ENCODE assay signal across 9 cellular contexts in genomic region chr21:43107794-43108137, GRCh38. TPM values are rescaled to one million over a fixed set of nuclear protein-coding genes. Genes with fewer than 3 reads are reported as not detected.
DNase-seq lines count a peak whose midpoint lies in the region; ATAC-seq lines count a peak whose summit lies in the region.
"Not testable (repeated sequence)": the region's sequence is repeated elsewhere in the genome, so short reads cannot be mapped to it uniquely, and the experiment has no call there.
"Had no signal": no experiment of that assay in that cellular context is flagged by ENCODE, and none has a peak within 500 bp of the region (broad histone marks: within the 10 kb centered on the region; RNA-seq: fewer than 3 reads in every experiment).

No MANE protein-coding gene starts in this region.

- not testable (repeated sequence) for H3K27ac Mint-ChIP-seq in CD4-positive, CD25-positive, alpha-beta regulatory T cell; activated naive CD8-positive, alpha-beta T cell treated with anti-CD3 and anti-CD28 coated beads, Interleukin-2, amount 50 U/mL, for 24 hours; memory B cell; stimulated activated naive B cell treated with anti-CD40 and anti-IgM and Interleukin-4, amounts not matched to agents 10 μg/mL and 1 μg/mL and 100 μg/mL, for 72 hours

- H3K4me1 Mint-ChIP-seq in CD4-positive, CD25-positive, alpha-beta regulatory T cell; activated naive CD8-positive, alpha-beta T cell treated with anti-CD3 and anti-CD28 coated beads, Interleukin-2, amount 50 U/mL, for 24 hours; memory B cell; stimulated activated naive B cell treated with anti-CD40 and anti-IgM and Interleukin-4, amounts not matched to agents 10 μg/mL and 1 μg/mL and 100 μg/mL, for 72 hours: not testable (repeated sequence)

- not testable (repeated sequence) for H3K27ac ChIP-seq in CD4-positive, CD25-positive, alpha-beta regulatory T cell (ENCODE audit: insufficient read depth, low read length, poor library complexity, severe bottlenecking)

- not testable (repeated sequence) for H3K4me3 ChIP-seq in CD4-positive, CD25-positive, alpha-beta regulatory T cell (ENCODE audit: low read depth, low read length)

- not testable (repeated sequence) for DNase-seq in CD4-positive, CD25-positive, alpha-beta regulatory T cell; activated naive CD8-positive, alpha-beta T cell treated with anti-CD3 and anti-CD28 coated beads, Interleukin-2, amount 50 U/mL, for 24 hours; memory B cell (ENCODE audit: low spot score in 2 of 2); stimulated activated naive B cell treated with anti-CD40 and anti-IgM and Interleukin-4, amounts not matched to agents 10 μg/mL and 1 μg/mL and 100 μg/mL, for 72 hours

- not testable (repeated sequence) for H3K36me3 ChIP-seq in CD4-positive, CD25-positive, alpha-beta regulatory T cell (ENCODE audit: control insufficient read depth, insufficient read depth, low read length)

- not testable (repeated sequence) for H3K27me3 Mint-ChIP-seq in CD4-positive, CD25-positive, alpha-beta regulatory T cell; activated naive CD8-positive, alpha-beta T cell treated with anti-CD3 and anti-CD28 coated beads, Interleukin-2, amount 50 U/mL, for 24 hours; memory B cell; stimulated activated naive B cell treated with anti-CD40 and anti-IgM and Interleukin-4, amounts not matched to agents 10 μg/mL and 1 μg/mL and 100 μg/mL, for 72 hours

- not testable (repeated sequence) for H3K4me1 ChIP-seq in CD4-positive, CD25-positive, alpha-beta regulatory T cell (ENCODE audit: control insufficient read depth, insufficient read depth, low read length, poor library complexity, severe bottlenecking)

- H3K4me3 Mint-ChIP-seq in CD4-positive, CD25-positive, alpha-beta regulatory T cell; activated naive CD8-positive, alpha-beta T cell treated with anti-CD3 and anti-CD28 coated beads, Interleukin-2, amount 50 U/mL, for 24 hours; memory B cell; stimulated activated naive B cell treated with anti-CD40 and anti-IgM and Interleukin-4, amounts not matched to agents 10 μg/mL and 1 μg/mL and 100 μg/mL, for 72 hours: not testable (repeated sequence)

- not testable (repeated sequence) for H3K9me3 ChIP-seq in CD4-positive, CD25-positive, alpha-beta regulatory T cell (ENCODE audit: control insufficient read depth in 2 of 2, low read length in 2 of 2)

- H3K36me3 Mint-ChIP-seq in CD4-positive, CD25-positive, alpha-beta regulatory T cell; activated naive CD8-positive, alpha-beta T cell treated with anti-CD3 and anti-CD28 coated beads, Interleukin-2, amount 50 U/mL, for 24 hours (ENCODE audit: low read depth); memory B cell; stimulated activated naive B cell treated with anti-CD40 and anti-IgM and Interleukin-4, amounts not matched to agents 10 μg/mL and 1 μg/mL and 100 μg/mL, for 72 hours: not testable (repeated sequence)

- peak; percentile 15 to 18 for ATAC-seq in CD4-positive, CD25-positive, alpha-beta regulatory T cell (ENCODE audit: low read depth in 2 of 2)
- peak; percentile 27 for ATAC-seq in GM19438 (IDR thresholded peaks at IDR 0.05; ENCODE audit: low read depth, unreplicated experiment)
- ATAC-seq in GM21723 (IDR thresholded peaks at IDR 0.05; ENCODE audit: unreplicated experiment) = peak; percentile 20
- ATAC-seq in HG03342 (IDR thresholded peaks at IDR 0.05; ENCODE audit: unreplicated experiment) = peak; percentile 21
- peak; percentile 10 for ATAC-seq in HG03558 (IDR thresholded peaks at IDR 0.05; ENCODE audit: extremely low read depth, unreplicated experiment)
- ATAC-seq in activated naive CD8-positive, alpha-beta T cell treated with anti-CD3 and anti-CD28 coated beads, Interleukin-2, amount 50 U/mL, for 24 hours = peak; percentile 2
- peak; percentile 15 for ATAC-seq in memory B cell (ENCODE audit: low read depth)
- ATAC-seq in stimulated activated naive B cell treated with anti-CD40 and anti-IgM and Interleukin-4, amounts not matched to agents 10 μg/mL and 1 μg/mL and 100 μg/mL, for 72 hours (replicated peaks) = peak; percentile 22 to 24

- H3K9me3 Mint-ChIP-seq in CD4-positive, CD25-positive, alpha-beta regulatory T cell; activated naive CD8-positive, alpha-beta T cell treated with anti-CD3 and anti-CD28 coated beads, Interleukin-2, amount 50 U/mL, for 24 hours; memory B cell; stimulated activated naive B cell treated with anti-CD40 and anti-IgM and Interleukin-4, amounts not matched to agents 10 μg/mL and 1 μg/mL and 100 μg/mL, for 72 hours: not testable (repeated sequence)

- H3K27me3 ChIP-seq in CD4-positive, CD25-positive, alpha-beta regulatory T cell (ENCODE audit: control insufficient read depth, insufficient read depth, low read length) = not testable (repeated sequence)

RNA-seq across cellular contexts. Expression of gene U2AF1, which starts 0.4 kb away (rescaled TPM):
- 106 TPM for total RNA-seq in CD4-positive, CD25-positive, alpha-beta regulatory T cell
- polyA plus RNA-seq in CD4-positive, CD25-positive, alpha-beta regulatory T cell = 10 to 100 TPM; 45.8 to 96.4 (median 69.9) TPM

RNA-seq across cellular contexts. Expression of gene CBS, which starts 32.1 kb away (rescaled TPM):
- not detected for total RNA-seq in CD4-positive, CD25-positive, alpha-beta regulatory T cell
- under 1 TPM in 1 of 4 donors, not detected in 3; 0.20 TPM for polyA plus RNA-seq in CD4-positive, CD25-positive, alpha-beta regulatory T cell
- polyA plus RNA-seq: IgD-negative memory B cell had no signal
